In genomic region chr2:188114014-188114413, GRCh38 we compare ENCODE assay signal across 15 cellular contexts.
A peak's percentile ranks its signal among the peaks of the same experiment; 100 is the strongest.
DNase-seq lines count a peak whose midpoint lies in the region; TF ChIP-seq lines count a peak whose summit lies in the region.
"Had no signal": no experiment of that assay in that cellular context is flagged by ENCODE, and none has a peak within 500 bp of the region (broad histone marks: within the 10 kb centered on the region; RNA-seq: fewer than 3 reads in every experiment).

No MANE protein-coding gene starts in this region.

- no peaks in the 10 kb centered on the region for H3K36me3 Mint-ChIP-seq in chondrocyte (ENCODE audit: low read depth)
- no peaks in the 10 kb centered on the region for H3K36me3 Mint-ChIP-seq in activated CD4-positive, alpha-beta T cell treated with anti-CD3 and anti-CD28 coated beads, Interleukin-2, amount 10 ng/mL, durations not matched to agents 7 days and 5 days (ENCODE audit: low read depth)
- H3K36me3 Mint-ChIP-seq: CD14-positive monocyte had no signal

- in situ Hi-C loops in astrocyte of the spinal cord (cut with HindIII; ENCODE audit: low sequenced_read_pairs): no loop called here

- no peak overlapping the region for H3K27ac Mint-ChIP-seq in chondrocyte (ENCODE audit: unreplicated experiment)
- no peak overlapping the region for H3K27ac Mint-ChIP-seq in activated CD4-positive, alpha-beta T cell treated with anti-CD3 and anti-CD28 coated beads, Interleukin-2, amount 10 ng/mL, durations not matched to agents 7 days and 5 days
- H3K27ac Mint-ChIP-seq: CD14-positive monocyte had no signal

- H3K4me3 Mint-ChIP-seq in chondrocyte (ENCODE audit: unreplicated experiment): no peak overlapping the region
- no peak overlapping the region for H3K4me3 Mint-ChIP-seq in activated CD4-positive, alpha-beta T cell treated with anti-CD3 and anti-CD28 coated beads, Interleukin-2, amount 10 ng/mL, durations not matched to agents 7 days and 5 days
- H3K4me3 Mint-ChIP-seq: CD14-positive monocyte, neural crest cell had no signal

- H3K27me3 Mint-ChIP-seq in chondrocyte (ENCODE audit: low read depth): no peaks in the 10 kb centered on the region
- H3K27me3 Mint-ChIP-seq in activated CD4-positive, alpha-beta T cell treated with anti-CD3 and anti-CD28 coated beads, Interleukin-2, amount 10 ng/mL, durations not matched to agents 7 days and 5 days: no peaks in the 10 kb centered on the region

- H3K9me3 Mint-ChIP-seq in chondrocyte (ENCODE audit: low read depth): no peaks in the 10 kb centered on the region
- H3K9me3 Mint-ChIP-seq in activated CD4-positive, alpha-beta T cell treated with anti-CD3 and anti-CD28 coated beads, Interleukin-2, amount 10 ng/mL, durations not matched to agents 7 days and 5 days: no peaks in the 10 kb centered on the region
- H3K9me3 Mint-ChIP-seq: neural crest cell had no signal

- peaks cover 4% of the 10 kb centered on the region for H3K4me1 Mint-ChIP-seq in chondrocyte (ENCODE audit: low read depth)
- no peaks in the 10 kb centered on the region for H3K4me1 Mint-ChIP-seq in activated CD4-positive, alpha-beta T cell treated with anti-CD3 and anti-CD28 coated beads, Interleukin-2, amount 10 ng/mL, durations not matched to agents 7 days and 5 days
- H3K4me1 Mint-ChIP-seq: CD14-positive monocyte, neural crest cell had no signal

- CTCF ChIA-PET in activated CD4-positive, alpha-beta T cell treated with anti-CD3 and anti-CD28 coated beads, Interleukin-2, amount 10 ng/mL, durations not matched to agents 7 days and 5 days (lab: Charles Lee): no interaction called here

- POLR2A ChIA-PET in activated CD4-positive, alpha-beta T cell treated with anti-CD3 and anti-CD28 coated beads, Interleukin-2, amount 10 ng/mL, durations not matched to agents 7 days and 5 days (lab: Charles Lee): no interaction called here

- no peak for TF ChIP-seq CTCF in astrocyte of the spinal cord (IDR thresholded peaks at IDR 0.05; ENCODE audit: low read depth, low read length)
- TF ChIP-seq CTCF in chondrocyte (IDR thresholded peaks at IDR 0.05): no peak

- H3K4me3 ChIP-seq in astrocyte of the spinal cord (ENCODE audit: low read depth, low read length): no peak overlapping the region
- H3K4me3 ChIP-seq: right lobe of liver had no signal

- peak; percentile 80 for DNase-seq in EH (ENCODE audit: low read depth)
- peak; percentile 46 to 68 for DNase-seq in Kasumi-1 (lab: John Stamatoyannopoulos, UW)
- peak; percentile 12 for DNase-seq in astrocyte of the spinal cord (ENCODE audit: low read depth, low spot score)
- peak; percentile 3 for DNase-seq in medulla oblongata (ENCODE audit: extremely low spot score)
- DNase-seq in chondrocyte (ENCODE audit: low spot score): no peak
- DNase-seq in activated CD8-positive, alpha-beta memory T cell treated with anti-CD3 and anti-CD28 coated beads, Interleukin-2, amount 50 U/mL, for 4 hours: no peak
- no peak for DNase-seq in DMS153 (lab: John Stamatoyannopoulos, UW)
- no peak for DNase-seq in activated CD4-positive, alpha-beta T cell treated with anti-CD3 and anti-CD28 coated beads, Interleukin-2, amount 10 ng/mL, durations not matched to agents 7 days and 5 days
- DNase-seq: activated CD4-positive, alpha-beta T cell treated with anti-CD3 and anti-CD28 coated beads, Interleukin-2, amount 50 U/mL, for 1 hour; hippocampal formation; left ventricle myocardium superior; NCI-H2029; right lobe of liver had no signal

Comparison
In these comparisons a context has a peak if more than half of its experiments do, and no peak if none do; other contexts are left out.
1. DNase-seq: peak in EH (single experiment), Kasumi-1 (2 of 2), astrocyte of the spinal cord (single experiment) and medulla oblongata (single experiment); none in chondrocyte (single experiment), activated CD8-positive, alpha-beta memory T cell treated with anti-CD3 and anti-CD28 coated beads, Interleukin-2, amount 50 U/mL, for 4 hours (single experiment), DMS153 (single experiment) and activated CD4-positive, alpha-beta T cell treated with anti-CD3 and anti-CD28 coated beads, Interleukin-2, amount 10 ng/mL, durations not matched to agents 7 days and 5 days (single experiment).